Comparison of ENCODE assay signal across 25 cellular contexts in genomic region chr9:2663886-2664674, GRCh38. TPM values are rescaled to one million over a fixed set of nuclear protein-coding genes. Genes with fewer than 3 reads are reported as not detected.
A peak's percentile ranks its signal among the peaks of the same experiment; 100 is the strongest.
DNase-seq lines count a peak whose midpoint lies in the region; ATAC-seq, FAIRE-seq and TF ChIP-seq lines count a peak whose summit lies in the region.
"Had no signal": no experiment of that assay in that cellular context is flagged by ENCODE, and none has a peak within 500 bp of the region (broad histone marks: within the 10 kb centered on the region; RNA-seq: fewer than 3 reads in every experiment).

No MANE protein-coding gene starts in this region.

- peaks cover 5 to 17% (median 12%) of the 10 kb centered on the region in 5 experiments for H3K9me3 Mint-ChIP-seq in brain

- TF ChIP-seq RAD21 in IMR-90 (IDR thresholded peaks at IDR 0.05; ENCODE audit: low read length), result no peak

- POLR2A ChIA-PET in IMR-90 (lab: Charles Lee; ENCODE audit: unreplicated experiment), result no interaction called here

- no peak overlapping the region for H3K4ac ChIP-seq in IMR-90 (ENCODE audit: low read depth, low read length)

- no peak for DNase-seq in IMR-90
- DNase-seq in right cardiac atrium, result no peak
- no peak for DNase-seq in suprapubic skin (ENCODE audit: low spot score in 2 of 2)
- DNase-seq in A172 (ENCODE audit: low spot score), result no peak
- DNase-seq in RCC 7860 (ENCODE audit: low spot score), result no peak
- DNase-seq: activated CD4-positive, alpha-beta T cell treated with anti-CD3 and anti-CD28 coated beads for 4 hours; activated CD8-positive, alpha-beta memory T cell treated with anti-CD3 and anti-CD28 coated beads, Interleukin-2, amount 50 U/mL, for 48 hours; AML-193; Calu3; colonic mucosa; GDM1; left colon; NCI-H1105 treated with DMSO at 0.1 percent for 48 hours; PC-3; stimulated activated CD4-positive, alpha-beta T cell treated with anti-CD3 and anti-CD28 coated beads, Interleukin-1b, Interleukin-23, amount 100 ng/mL, for 48 hours; T1000 had no signal

- TF ChIP-seq CTCF in IMR-90 (conservative IDR thresholded peaks at IDR 0.05; ENCODE audit: low read depth, low read length), result no peak
- no peak for TF ChIP-seq CTCF in brain (conservative IDR thresholded peaks at IDR 0.05)
- TF ChIP-seq CTCF in suprapubic skin (IDR thresholded peaks at IDR 0.05), result no peak
- no peak for TF ChIP-seq CTCF in gastroesophageal sphincter (IDR thresholded peaks at IDR 0.05)

- peak overlapping the region in 4 of 5 experiments; percentile 4 to 47 (median 11) for H3K27ac Mint-ChIP-seq in brain

- no peak overlapping the region for H3K14ac ChIP-seq in IMR-90 (replicated peaks; ENCODE audit: low read depth, low read length)

- H3K18ac ChIP-seq in IMR-90 (ENCODE audit: low read depth, low read length), result no peak overlapping the region

- H3K23ac ChIP-seq in IMR-90 (ENCODE audit: low read depth, low read length), result no peak overlapping the region

- H2BK5ac ChIP-seq in IMR-90 (ENCODE audit: low read depth, low read length, poor library complexity, severe bottlenecking), result no peak overlapping the region

- H3K9me3 ChIP-seq in IMR-90 (ENCODE audit: control insufficient read depth, insufficient read depth, low read length) (peaks cover 4% of the 10 kb centered on the region; the same call in 1 of the 2 replicates), right cardiac atrium (ENCODE audit: control insufficient read depth, low read length) (no peaks in the 10 kb centered on the region), suprapubic skin (no peaks in the 10 kb centered on the region), gastroesophageal sphincter (no peaks in the 10 kb centered on the region)
- H3K9me3 ChIP-seq: colonic mucosa, SJSA1 had no signal

- dilution Hi-C loops in IMR-90 (cut with HindIII; ENCODE audit: low sequenced_read_pairs, unreplicated experiment), result no loop called here

- H3K4me3 Mint-ChIP-seq in brain, result no peak overlapping the region

- no peak overlapping the region for H3K9ac ChIP-seq in IMR-90 (ENCODE audit: low read depth, low read length)

- H3K56ac ChIP-seq in IMR-90 (ENCODE audit: extremely low read depth, insufficient read depth, low read length), result no peak overlapping the region

- H3K27me3 ChIP-seq in IMR-90 (ENCODE audit: control insufficient read depth, insufficient read depth, low read length) (no peaks in the 10 kb centered on the region), right cardiac atrium (ENCODE audit: control insufficient read depth, insufficient read depth) (no peaks in the 10 kb centered on the region), suprapubic skin (no peaks in the 10 kb centered on the region), gastroesophageal sphincter (no peaks in the 10 kb centered on the region)
- H3K27me3 ChIP-seq: colonic mucosa, SJSA1 had no signal

- no peak overlapping the region for H4K5ac ChIP-seq in IMR-90 (ENCODE audit: low read depth, low read length)

- H3K27me3 Mint-ChIP-seq in brain, result no peaks in the 10 kb centered on the region

- H2AK5ac ChIP-seq in IMR-90 (ENCODE audit: low read depth, low read length), result no peak overlapping the region

- no peak overlapping the region for H4K91ac ChIP-seq in IMR-90 (ENCODE audit: insufficient read depth, low read depth, low read length)

- no peaks in the 10 kb centered on the region for H4K20me1 ChIP-seq in IMR-90 (ENCODE audit: insufficient read depth, low read length)

- H3K36me3 ChIP-seq in IMR-90 (ENCODE audit: control insufficient read depth, insufficient read depth, low read length) (no peaks in the 10 kb centered on the region), suprapubic skin (no peaks in the 10 kb centered on the region), gastroesophageal sphincter (no peaks in the 10 kb centered on the region)
- H3K36me3 ChIP-seq: colonic mucosa, SJSA1 had no signal

- H2AK9ac ChIP-seq in IMR-90 (replicated peaks; ENCODE audit: low read depth, low read length, poor library complexity), result no peak overlapping the region

- no peak overlapping the region for H2BK20ac ChIP-seq in IMR-90 (ENCODE audit: low read depth, low read length)

- TF ChIP-seq EP300 in suprapubic skin (IDR thresholded peaks at IDR 0.05), result no peak
- TF ChIP-seq EP300 in gastroesophageal sphincter (IDR thresholded peaks at IDR 0.05), result no peak

- H4K8ac ChIP-seq in IMR-90 (ENCODE audit: low read depth in 2 of 2, low read length in 2 of 2), result no peak overlapping the region

- CTCF ChIA-PET in IMR-90 (lab: Yijun Ruan, JAX), result interaction anchor here (0.6 kb wide), 1 partner anchor 15 kb away, joined by 6 read pairs; no protein-coding TSS in a partner anchor

- no peaks in the 10 kb centered on the region for H3K79me1 ChIP-seq in IMR-90 (ENCODE audit: low read depth in 1 of 2, low read length in 2 of 2)

- H2AFZ ChIP-seq in IMR-90 (replicated peaks; ENCODE audit: low read length, poor library complexity), result peak overlapping the region; percentile 3

- H2BK120ac ChIP-seq in IMR-90 (ENCODE audit: low read depth, low read length), result no peak overlapping the region

- no peak overlapping the region for H3K4me2 ChIP-seq in IMR-90 (ENCODE audit: low read depth, low read length)

- WGBS in IMR-90 (ENCODE audit: extremely low coverage in 2 of 2, insufficient read length in 1 of 2), 2 experiments, result 67% methylated on average over 1 of the region's 4 CpGs; no CpG with 5 or more reads in 1 of the 2 experiments
- WGBS in right cardiac atrium, result 22% methylated on average over 4 of the region's 4 CpGs
- WGBS in suprapubic skin, result 20% methylated on average over 4 of the region's 4 CpGs
- 23 to 33% methylated on average over 4 of the region's 4 CpGs for WGBS in gastroesophageal sphincter (ENCODE audit: low coverage in 1 of 2), 2 donors

- no peak overlapping the region for H2BK15ac ChIP-seq in IMR-90 (ENCODE audit: low read depth, low read length)

- in situ Hi-C loops in IMR-90 (cut with MboI; ENCODE audit: low sequenced_read_pairs), result no loop called here

- H3K4me1 ChIP-seq in IMR-90 (ENCODE audit: control insufficient read depth, insufficient read depth, low read length), result 0 out of 2 replicates have a peak, but pooled peaks cover 2% of the 10 kb centered on the region
- H3K4me1 ChIP-seq in right cardiac atrium (ENCODE audit: control insufficient read depth, insufficient read depth, low read length), result peaks cover 10% of the 10 kb centered on the region
- H3K4me1 ChIP-seq in suprapubic skin, result peaks cover 17% of the 10 kb centered on the region
- H3K4me1 ChIP-seq in gastroesophageal sphincter, result peaks cover 0 to 4% (median 0%) of the 10 kb centered on the region in 3 donors
- H3K4me1 ChIP-seq: colonic mucosa, SJSA1 had no signal

- H3K4me3 ChIP-seq in IMR-90 (ENCODE audit: insufficient read depth, low read depth, low read length), result no peak overlapping the region
- H3K4me3 ChIP-seq in right cardiac atrium (ENCODE audit: low read length), result no peak overlapping the region
- no peak overlapping the region for H3K4me3 ChIP-seq in suprapubic skin
- H3K4me3 ChIP-seq in gastroesophageal sphincter, result no peak overlapping the region
- H3K4me3 ChIP-seq: colonic mucosa, GM12878, SJSA1 had no signal

- H3K27ac ChIP-seq in IMR-90 (ENCODE audit: insufficient read depth, low read length), result no peak overlapping the region
- H3K27ac ChIP-seq in right cardiac atrium (ENCODE audit: low read length), result peak overlapping the region; percentile 97
- H3K27ac ChIP-seq in suprapubic skin, result peak overlapping the region; percentile 46
- H3K27ac ChIP-seq in gastroesophageal sphincter, result peak overlapping the region in 2 of 4 donors; percentile 1 to 36
- H3K27ac ChIP-seq: colonic mucosa, SJSA1 had no signal

- ATAC-seq in IMR-90 (ENCODE audit: low read depth) (no peak), right cardiac atrium (peak; percentile 42 to 65), gastroesophageal sphincter (no peak), GM19023 (IDR thresholded peaks at IDR 0.05; ENCODE audit: unreplicated experiment) (no peak)
- ATAC-seq: GM12878, left colon, PC-3 had no signal

- TF ChIP-seq POLR2A in IMR-90 (IDR thresholded peaks at IDR 0.05; ENCODE audit: low read depth, low read length), result no peak
- TF ChIP-seq POLR2A in suprapubic skin (IDR thresholded peaks at IDR 0.05), result no peak
- no peak for TF ChIP-seq POLR2A in gastroesophageal sphincter (IDR thresholded peaks at IDR 0.05)

- intact Hi-C loops in IMR-90 (cut with micrococcal nuclease) (no loop called here), right cardiac atrium (cut with DNase I) (no loop called here)

- BruUV-seq in IMR-90 (replicated peaks; lab: Mats Ljungman, UMichigan), result no TSS peak

- peaks cover 18% of the 10 kb centered on the region for H3K36me3 Mint-ChIP-seq in brain

- H3K9me1 ChIP-seq in IMR-90 (ENCODE audit: insufficient read depth, low read length), result no peaks in the 10 kb centered on the region

- H3K4me1 Mint-ChIP-seq in brain, result peaks cover 12% of the 10 kb centered on the region

- FAIRE-seq in RCC 7860 (lab: Jason Lieb, UNC), result no peak
- FAIRE-seq: endometrium, GM12878 had no signal

TF ChIP-seq in IMR-90, 13 proteins besides CTCF, POLR2A, EP300 and RAD21 (continues in another document):
- TF ChIP-seq CEBPB (IDR thresholded peaks at IDR 0.05; ENCODE audit: low read depth, low read length) (no peak), MXI1 (IDR thresholded peaks at IDR 0.05; ENCODE audit: borderline replicate concordance, low read depth, low read length) (no peak), MAFK (IDR thresholded peaks at IDR 0.05; ENCODE audit: low read depth, low read length) (no peak), CHD1 (IDR thresholded peaks at IDR 0.05; ENCODE audit: low read depth, low read length) (no peak), RCOR1 (IDR thresholded peaks at IDR 0.05; ENCODE audit: insufficient replicate concordance, low read length) (no peak)

RNA-seq across cellular contexts. Expression of gene VLDLR, which starts 42.5 kb away (rescaled TPM):
- total RNA-seq in IMR-90 (2012; rRNA removed), result 8.3 and 9.0 TPM in 2 replicates
- 8.3 and 10.2 TPM in 2 replicates for polyA plus RNA-seq in IMR-90 (2012; rRNA removed)
- polyA plus RNA-seq in IMR-90 (2012; cell fraction: cytosol; rRNA removed), result 4.2 and 5.7 TPM in 2 replicates
- 5.6 and 17.1 TPM in 2 replicates for polyA plus RNA-seq in IMR-90 (2012; cell fraction: nucleus; rRNA removed; ENCODE audit: low replicate concordance)
- 11.8 TPM for polyA plus RNA-seq in brain (ENCODE audit: insufficient read depth, low read depth, low replicate concordance)
- total RNA-seq in right cardiac atrium, result 100 to 1,000 TPM in 3 of 4 donors, 10 to 100 TPM in 1; 82.5 to 147 (median 127) TPM
- polyA plus RNA-seq in right cardiac atrium, result 38.6 TPM
- total RNA-seq in suprapubic skin, result 1 to 10 TPM; 1.1 to 8.4 (median 6.9) TPM
- 1.8 and 3.8 TPM in 2 replicates for total RNA-seq in A172 (2014; rRNA removed; shearing (Covaris generic))
- total RNA-seq in gastroesophageal sphincter, result 10 to 100 TPM; 19.0 to 26.3 (median 20.8) TPM

RNA-seq across cellular contexts. Expression of gene KCNV2, which starts 53.2 kb away (rescaled TPM):
- total RNA-seq in IMR-90 (2012; rRNA removed) (not detected in 2 replicates), right cardiac atrium (not detected), suprapubic skin (not detected), gastroesophageal sphincter (not detected)
- polyA plus RNA-seq in IMR-90 (2012; rRNA removed) (not detected in 2 replicates), brain (ENCODE audit: insufficient read depth, low read depth, low replicate concordance) (not detected), right cardiac atrium (not detected)
- polyA plus RNA-seq in IMR-90 (2012; cell fraction: cytosol; rRNA removed), result not detected in 2 replicates
- polyA plus RNA-seq in IMR-90 (2012; cell fraction: nucleus; rRNA removed; ENCODE audit: low replicate concordance), result not detected in 2 replicates
- total RNA-seq in A172 (2014; rRNA removed; shearing (Covaris generic)), result not detected in 2 replicates
- total RNA-seq: Calu3, colonic mucosa, fibroblast of villous mesenchyme, left colon, LHCN-M2, mononuclear cell, PC-3, SJSA1 had no signal

Comparison
In these comparisons a context has a peak if more than half of its experiments do, and no peak if none do; other contexts are left out.
1. ATAC-seq: peak in right cardiac atrium (2 of 2); none in IMR-90 (single experiment), gastroesophageal sphincter (single experiment) and GM19023 (single experiment).